In the genomic region with DNA sequence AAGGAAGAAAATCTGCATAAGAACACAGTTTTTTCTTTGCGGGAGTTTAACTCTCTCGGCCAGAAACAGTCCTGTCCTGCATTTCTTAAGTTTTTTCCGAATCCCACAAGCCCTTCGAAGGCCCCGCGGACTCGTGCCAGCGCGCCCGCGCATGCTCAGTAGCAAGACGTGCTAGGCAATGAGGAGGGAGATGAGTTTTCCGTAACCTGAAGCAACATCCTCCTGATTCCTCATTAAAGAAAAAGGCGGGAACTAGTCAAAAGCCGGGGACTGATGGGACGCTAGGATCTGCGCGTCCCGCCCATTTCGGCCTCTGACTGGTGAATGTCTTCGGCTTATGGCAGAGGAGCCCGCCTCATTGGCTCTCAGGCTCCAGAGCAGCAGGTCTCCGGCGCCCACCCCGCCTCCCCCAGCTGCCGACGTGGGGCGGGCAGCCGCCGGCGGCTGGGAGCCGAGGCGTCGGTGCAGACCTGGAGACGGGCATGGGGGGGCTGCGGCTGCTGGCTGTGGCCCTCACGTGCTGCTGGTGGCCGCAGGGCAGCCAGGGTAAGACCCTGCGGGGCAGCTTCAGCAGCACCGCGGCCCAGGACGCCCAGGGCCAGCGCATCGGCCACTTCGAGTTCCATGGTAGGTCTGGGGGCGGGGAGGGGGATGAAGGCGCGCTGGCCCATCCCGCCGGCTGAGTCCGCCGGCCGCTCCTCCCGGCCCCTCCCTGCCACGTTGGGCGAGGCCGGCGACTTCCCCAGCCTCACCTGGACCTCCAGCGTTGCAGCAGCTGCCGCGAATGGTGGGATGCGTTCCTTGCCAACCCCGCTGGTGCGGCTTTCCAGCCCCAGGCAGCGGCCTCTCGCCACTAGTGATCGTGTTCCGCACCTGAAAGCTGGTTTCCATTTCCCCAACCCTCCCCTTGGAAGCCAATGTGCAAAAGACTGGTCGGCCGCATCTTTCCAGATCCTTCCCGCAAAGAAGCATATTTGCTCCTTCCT, we compare ENCODE assay signal across 8 cellular contexts. TPM values are rescaled to one million over a fixed set of nuclear protein-coding genes. Genes with fewer than 3 reads are reported as not detected.
DNase-seq lines count a peak whose midpoint lies in the region; ATAC-seq and TF ChIP-seq lines count a peak whose summit lies in the region.

A gene (plus strand): TSS at position 412 of the 986 bp plus-strand sequence. CDS start 71 bp downstream, at position 483.

- peak within 1 kb of the TSS; percentile 82 for H3K4me3 Mint-ChIP-seq in activated naive CD8-positive, alpha-beta T cell treated with anti-CD3 and anti-CD28 coated beads for 36 hours
- peak within 1 kb of the TSS; percentile 91 for H3K4me3 Mint-ChIP-seq in glutamatergic neuron (ENCODE audit: unreplicated experiment)

- DNase-seq in GM10266 (ENCODE audit: extremely low spot score) (peak; percentile 95), NCI-H1092 (lab: John Stamatoyannopoulos, UW) (peak; percentile 99), SKM-1 (lab: John Stamatoyannopoulos, UW; ENCODE audit: unreplicated experiment) (peak; percentile 96), glutamatergic neuron (peak; percentile 90), omental fat pad (ENCODE audit: low spot score) (peak; percentile 68)
- peak; percentile 91 for DNase-seq in activated naive CD8-positive, alpha-beta T cell treated with anti-CD3 and anti-CD28 coated beads for 36 hours

- H3K4me1 Mint-ChIP-seq in activated naive CD8-positive, alpha-beta T cell treated with anti-CD3 and anti-CD28 coated beads for 36 hours = peaks cover 22% of the 10 kb centered on the region
- no peaks in the 10 kb centered on the region for H3K4me1 Mint-ChIP-seq in glutamatergic neuron (ENCODE audit: low read depth, unreplicated experiment)

- H3K27ac Mint-ChIP-seq in activated naive CD8-positive, alpha-beta T cell treated with anti-CD3 and anti-CD28 coated beads for 36 hours = peak within 1 kb of the TSS; percentile 75
- peak within 1 kb of the TSS; percentile 64 for H3K27ac Mint-ChIP-seq in glutamatergic neuron (ENCODE audit: unreplicated experiment)

- ATAC-seq in HG02610 (IDR thresholded peaks at IDR 0.05; ENCODE audit: unreplicated experiment) = peak; percentile 99
- ATAC-seq in omental fat pad (ENCODE audit: low FRiP score) = peak; percentile 100

- peaks cover 10% of the 10 kb centered on the region for H3K36me3 Mint-ChIP-seq in activated naive CD8-positive, alpha-beta T cell treated with anti-CD3 and anti-CD28 coated beads for 36 hours
- no peaks in the 10 kb centered on the region for H3K36me3 Mint-ChIP-seq in glutamatergic neuron (ENCODE audit: unreplicated experiment)

- H3K9me3 Mint-ChIP-seq in activated naive CD8-positive, alpha-beta T cell treated with anti-CD3 and anti-CD28 coated beads for 36 hours = peaks cover 5% of the 10 kb centered on the region
- peaks cover 2% of the 10 kb centered on the region for H3K9me3 Mint-ChIP-seq in glutamatergic neuron (ENCODE audit: unreplicated experiment)

- TF ChIP-seq CTCF in GM10266 (IDR thresholded peaks at IDR 0.05; ENCODE audit: control insufficient read depth, insufficient read depth, low read depth, missing control alignments) (no peak), glutamatergic neuron (IDR thresholded peaks at IDR 0.05; ENCODE audit: partially characterized antibody, unreplicated experiment) (no peak), omental fat pad (IDR thresholded peaks at IDR 0.05) (no peak)

- peak within 1 kb of the TSS; percentile 17 for H3K27ac ChIP-seq in temporal lobe (ENCODE audit: low read depth, low read length)

- H3K27me3 Mint-ChIP-seq in activated naive CD8-positive, alpha-beta T cell treated with anti-CD3 and anti-CD28 coated beads for 36 hours = no peaks in the 10 kb centered on the region
- peaks cover 6% of the 10 kb centered on the region for H3K27me3 Mint-ChIP-seq in glutamatergic neuron (ENCODE audit: unreplicated experiment)

RNA-seq across cellular contexts. Expression of the gene that starts here (rescaled TPM):
- 1 to 10 TPM; 6.8 to 7.0 TPM for total RNA-seq in activated naive CD8-positive, alpha-beta T cell treated with anti-CD3 and anti-CD28 coated beads for 36 hours
- total RNA-seq in glutamatergic neuron (ENCODE audit: unreplicated experiment) (3.0 TPM), omental fat pad (10 to 100 TPM in 2 of 4 donors, 1 to 10 TPM in 2; 5.3 to 33.4 (median 12.9) TPM), temporal lobe (7.6 TPM)

Comparison
In these comparisons a context has a peak if more than half of its experiments do, and no peak if none do; other contexts are left out.
1. Peak in every context shown above with its lines: DNase-seq, ATAC-seq and H3K27ac ChIP-seq.